8 cellular contexts compared by ENCODE assay signal in genomic region chr5:72018158-72018803, GRCh38.
DNase-seq lines count a peak whose midpoint lies in the region; ATAC-seq and TF ChIP-seq lines count a peak whose summit lies in the region.

No MANE protein-coding gene starts in this region.

- H3K9me3 ChIP-seq in A673 (ENCODE audit: low read depth, low read length, poor library complexity, severe bottlenecking) (no peaks in the 10 kb centered on the region), neural progenitor cell (ENCODE audit: low read depth) (no peaks in the 10 kb centered on the region), uterus (no peaks in the 10 kb centered on the region)

- no peaks in the 10 kb centered on the region for H4K20me1 ChIP-seq in neural progenitor cell (ENCODE audit: low read depth)

- no peak overlapping the region for H3K4me3 Mint-ChIP-seq in activated CD8-positive, alpha-beta T cell treated with anti-CD3 and anti-CD28 coated beads for 36 hours
- H3K4me3 Mint-ChIP-seq in neural progenitor cell = no peak overlapping the region

- no peak overlapping the region for H3K27ac ChIP-seq in A673 (ENCODE audit: low read depth, low read length, poor library complexity, severe bottlenecking)
- H3K27ac ChIP-seq in neural progenitor cell = no peak overlapping the region
- no peak overlapping the region for H3K27ac ChIP-seq in uterus

- H3K27me3 ChIP-seq in A673 (replicated peaks; ENCODE audit: insufficient read depth, low read depth, low read length, poor library complexity) (peaks cover 2% of the 10 kb centered on the region), neural progenitor cell (no peaks in the 10 kb centered on the region), uterus (no peaks in the 10 kb centered on the region)

- CTCF ChIA-PET in A673 (lab: Charles Lee) = interaction anchor here (1.0 kb wide), 1 partner anchor 236 kb away, joined by 3 read pairs; no protein-coding TSS in a partner anchor
- CTCF ChIA-PET in activated CD8-positive, alpha-beta T cell treated with anti-CD3 and anti-CD28 coated beads for 36 hours (lab: Charles Lee) = interaction anchor here (0.7 to 2.3 kb wide), 16 partner anchors 8 to 373 kb away, joined by 3 to 9 read pairs (median 3); no protein-coding TSS in a partner anchor

- peaks cover 6% of the 10 kb centered on the region for H3F3A ChIP-seq in neural progenitor cell (ENCODE audit: low read depth)

- peak; percentile 96 for TF ChIP-seq CTCF in A673 (conservative IDR thresholded peaks at IDR 0.05; ENCODE audit: low read depth, low read length)
- peak; percentile 96 for TF ChIP-seq CTCF in activated CD8-positive, alpha-beta T cell treated with anti-CD3 and anti-CD28 coated beads for 36 hours (IDR thresholded peaks at IDR 0.05)
- peak; percentile 92 for TF ChIP-seq CTCF in epithelial cell of esophagus (IDR thresholded peaks at IDR 0.05; ENCODE audit: insufficient read depth, low read depth, low read length, missing control alignments)
- TF ChIP-seq CTCF in neural progenitor cell (IDR thresholded peaks at IDR 0.05) = peak; percentile 91
- TF ChIP-seq CTCF in uterus (IDR thresholded peaks at IDR 0.05) = peak; percentile 19 to 61 (median 42)
- TF ChIP-seq CTCF in lower leg skin (IDR thresholded peaks at IDR 0.05) = peak in 1 of 3 donors; percentile 17

- no peaks in the 10 kb centered on the region for H3K4me1 ChIP-seq in A673 (ENCODE audit: insufficient read depth, low read length, poor library complexity, severe bottlenecking)
- peaks cover 31% of the 10 kb centered on the region for H3K4me1 ChIP-seq in neural progenitor cell
- no peaks in the 10 kb centered on the region for H3K4me1 ChIP-seq in uterus

- 43 to 50% methylated on average over 1 of the region's 1 CpG for WGBS in lower leg skin, 2 donors

- no peaks in the 10 kb centered on the region for H3K36me3 ChIP-seq in A673 (ENCODE audit: insufficient read depth, low read length, poor library complexity, severe bottlenecking)
- no peaks in the 10 kb centered on the region for H3K36me3 ChIP-seq in neural progenitor cell
- H3K36me3 ChIP-seq in uterus = no peaks in the 10 kb centered on the region

- POLR2A ChIA-PET in A673 (lab: Charles Lee; ENCODE audit: low non-redundant PET) = no interaction called here
- POLR2A ChIA-PET in activated CD8-positive, alpha-beta T cell treated with anti-CD3 and anti-CD28 coated beads for 36 hours (lab: Charles Lee) = no interaction called here

- H2AFZ ChIP-seq in neural progenitor cell (replicated peaks) = no peak overlapping the region

- H3K9me3 Mint-ChIP-seq in activated CD8-positive, alpha-beta T cell treated with anti-CD3 and anti-CD28 coated beads for 36 hours = no peaks in the 10 kb centered on the region
- H3K9me3 Mint-ChIP-seq in neural progenitor cell = peaks cover 21% of the 10 kb centered on the region

- intact Hi-C loops in A673 (cut with micrococcal nuclease; ENCODE audit: unreplicated experiment) = no loop called here
- intact Hi-C loops in activated CD8-positive, alpha-beta T cell treated with anti-CD3 and anti-CD28 coated beads for 36 hours (cut with micrococcal nuclease) = loop anchor here (5.0 kb wide), 1 partner anchor 236 kb away; no protein-coding TSS in a partner anchor
- intact Hi-C loops in uterus (cut with DNase I; ENCODE audit: low total_unique reads) = no loop called here
- intact Hi-C loops in lower leg skin (cut with DNase I; ENCODE audit: low total_unique reads) = no loop called here

- H3K79me2 ChIP-seq in neural progenitor cell (ENCODE audit: low read depth) = no peaks in the 10 kb centered on the region

- H3K27me3 Mint-ChIP-seq in activated CD8-positive, alpha-beta T cell treated with anti-CD3 and anti-CD28 coated beads for 36 hours = peaks cover 32% of the 10 kb centered on the region
- peaks cover 13% of the 10 kb centered on the region for H3K27me3 Mint-ChIP-seq in neural progenitor cell (ENCODE audit: insufficient read depth, low read depth)

- no peak overlapping the region for H3K9ac ChIP-seq in neural progenitor cell

- no peak overlapping the region for H3K27ac Mint-ChIP-seq in activated CD8-positive, alpha-beta T cell treated with anti-CD3 and anti-CD28 coated beads for 36 hours
- no peak overlapping the region for H3K27ac Mint-ChIP-seq in neural progenitor cell

- peak; percentile 61 for DNase-seq in A673 (ENCODE audit: low spot score)
- DNase-seq in NCI-H187 (lab: John Stamatoyannopoulos, UW) = peak; percentile 35 to 51
- peak; percentile 81 for DNase-seq in activated CD8-positive, alpha-beta T cell treated with anti-CD3 and anti-CD28 coated beads for 36 hours
- peak; percentile 65 for DNase-seq in epithelial cell of esophagus (ENCODE audit: low read depth)
- peak; percentile 67 for DNase-seq in neural progenitor cell (ENCODE audit: low spot score)
- DNase-seq in uterus = no peak
- DNase-seq in lower leg skin (ENCODE audit: low spot score in 2 of 2) = no peak

- H3K4me2 ChIP-seq in neural progenitor cell = no peak overlapping the region

- H3K36me3 Mint-ChIP-seq in activated CD8-positive, alpha-beta T cell treated with anti-CD3 and anti-CD28 coated beads for 36 hours (ENCODE audit: low read depth) = no peaks in the 10 kb centered on the region
- peaks cover 2% of the 10 kb centered on the region for H3K36me3 Mint-ChIP-seq in neural progenitor cell

- H3K4me1 Mint-ChIP-seq in activated CD8-positive, alpha-beta T cell treated with anti-CD3 and anti-CD28 coated beads for 36 hours (ENCODE audit: low read depth) = peaks cover 2% of the 10 kb centered on the region
- peaks cover 46% of the 10 kb centered on the region for H3K4me1 Mint-ChIP-seq in neural progenitor cell

- H3K4me3 ChIP-seq in A673 (ENCODE audit: low read depth, low read length, poor library complexity, severe bottlenecking) = no peak overlapping the region
- no peak overlapping the region for H3K4me3 ChIP-seq in epithelial cell of esophagus (ENCODE audit: low read length)
- no peak overlapping the region for H3K4me3 ChIP-seq in neural progenitor cell
- no peak overlapping the region for H3K4me3 ChIP-seq in uterus
- no peak overlapping the region for H3K4me3 ChIP-seq in lower leg skin (ENCODE audit: low read depth, poor library complexity, severe bottlenecking)

- TF ChIP-seq POLR2A in uterus (IDR thresholded peaks at IDR 0.05) (no peak), lower leg skin (IDR thresholded peaks at IDR 0.05) (no peak)

- BruUV-seq in A673 (replicated peaks; lab: Mats Ljungman, UMichigan) = no TSS peak

- ATAC-seq in GM18517 (IDR thresholded peaks at IDR 0.05; ENCODE audit: unreplicated experiment) = peak; percentile 55
- peak; percentile 67 for ATAC-seq in activated CD8-positive, alpha-beta T cell treated with anti-CD3 and anti-CD28 coated beads for 36 hours

Comparison
In these comparisons a context has a peak if more than half of its experiments do, and no peak if none do; other contexts are left out.
1. DNase-seq: peak in A673 (single experiment), NCI-H187 (2 of 2), activated CD8-positive, alpha-beta T cell treated with anti-CD3 and anti-CD28 coated beads for 36 hours (single experiment), epithelial cell of esophagus (single experiment) and neural progenitor cell (single experiment); none in uterus (0 of 2) and lower leg skin (0 of 2).